9 cellular contexts compared by ENCODE assay signal in the genomic region with DNA sequence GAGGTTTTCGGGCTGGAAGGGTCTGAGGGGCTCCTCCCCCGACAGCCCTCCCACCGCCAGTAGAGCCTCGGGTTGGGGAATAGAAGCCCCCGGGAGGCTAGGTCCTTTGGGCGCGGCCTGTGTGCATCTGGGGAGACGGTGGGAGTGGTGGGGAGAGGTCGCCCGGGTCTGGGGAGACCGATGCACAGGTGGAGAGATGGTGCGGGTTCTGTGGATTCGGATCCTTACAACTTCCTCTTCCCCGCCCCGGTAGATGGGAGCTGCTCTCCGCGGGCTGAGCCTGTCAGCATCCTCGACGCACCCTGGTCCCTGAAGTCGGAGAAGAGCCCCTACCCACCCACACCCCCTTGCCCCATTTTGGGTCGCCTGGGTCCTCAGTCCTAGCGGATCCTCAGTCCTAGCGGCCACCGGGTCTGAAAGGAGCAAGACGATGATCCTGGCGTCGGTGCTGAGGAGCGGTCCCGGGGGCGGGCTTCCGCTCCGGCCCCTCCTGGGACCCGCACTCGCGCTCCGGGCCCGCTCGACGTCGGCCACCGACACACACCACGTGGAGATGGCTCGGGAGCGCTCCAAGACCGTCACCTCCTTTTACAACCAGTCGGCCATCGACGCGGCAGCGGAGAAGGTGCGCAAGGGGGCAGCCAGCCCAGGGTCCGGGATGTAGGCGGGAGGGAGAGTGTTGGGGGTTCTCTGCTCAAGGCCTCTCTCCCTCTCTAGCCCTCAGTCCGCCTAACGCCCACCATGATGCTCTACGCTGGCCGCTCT. TPM values are rescaled to one million over a fixed set of nuclear protein-coding genes. Genes with fewer than 3 reads are reported as not detected.
DNase-seq lines count a peak whose midpoint lies in the region; ATAC-seq and TF ChIP-seq lines count a peak whose summit lies in the region.
"Had no signal": no experiment of that assay in that cellular context is flagged by ENCODE, and none has a peak within 500 bp of the region (broad histone marks: within the 10 kb centered on the region; RNA-seq: fewer than 3 reads in every experiment).

No MANE protein-coding gene starts in this region.

- no peaks in the 10 kb centered on the region for H3K9me2 ChIP-seq in hepatocyte (replicated peaks; ENCODE audit: insufficient read depth)

- CTCF ChIA-PET in HEK293 (lab: Yijun Ruan, JAX), result interaction anchor here (0.7 to 0.8 kb wide), 2 partner anchors 33 to 224 kb away, joined by 3 read pairs; no protein-coding TSS in a partner anchor
- CTCF ChIA-PET in activated CD8-positive, alpha-beta T cell treated with anti-CD3 and anti-CD28 coated beads for 36 hours (lab: Charles Lee), result interaction anchor here (1.1 kb wide), 1 partner anchor 33 kb away, joined by 6 read pairs; no protein-coding TSS in a partner anchor

- TF ChIP-seq CTCF in HEK293 (tag by site-specific recombination; IDR thresholded peaks at IDR 0.05) (no peak), hepatocyte (IDR thresholded peaks at IDR 0.05; ENCODE audit: poor library complexity) (no peak), spleen (IDR thresholded peaks at IDR 0.05 in 8 of 11, conservative IDR thresholded peaks at IDR 0.05 in 3 of 11) (no peak)
- no peak for TF ChIP-seq CTCF in activated CD8-positive, alpha-beta T cell treated with anti-CD3 and anti-CD28 coated beads for 36 hours (IDR thresholded peaks at IDR 0.05)

- no peak for DNase-seq in activated CD8-positive, alpha-beta T cell treated with anti-CD3 and anti-CD28 coated beads for 36 hours
- peak; percentile 8 for DNase-seq in hepatocyte (ENCODE audit: low spot score)
- no peak for DNase-seq in spleen
- no peak for DNase-seq in activated gamma-delta T cell (lab: John Stamatoyannopoulos, UW)
- DNase-seq in SW480 (ENCODE audit: low spot score), result no peak
- no peak for DNase-seq in NK-92 (lab: John Stamatoyannopoulos, UW; ENCODE audit: unreplicated experiment)

- H3K9me3 Mint-ChIP-seq in activated CD8-positive, alpha-beta T cell treated with anti-CD3 and anti-CD28 coated beads for 36 hours, result no peaks in the 10 kb centered on the region

- H3K27me3 ChIP-seq in hepatocyte (no peaks in the 10 kb centered on the region), spleen (replicated peaks in 1 of 7) (no peaks in the 10 kb centered on the region)

- H3K9me3 ChIP-seq in HEK293 (ENCODE audit: control insufficient read depth, insufficient read depth, low read depth, low read length) (no peaks in the 10 kb centered on the region), hepatocyte (ENCODE audit: low read depth) (no peaks in the 10 kb centered on the region), spleen (no peaks in the 10 kb centered on the region)

- peak overlapping the region; percentile 94 for H3K4me3 ChIP-seq in HEK293 (ENCODE audit: low read depth, low read length)
- H3K4me3 ChIP-seq in hepatocyte, result peak overlapping the region; percentile 100
- H3K4me3 ChIP-seq in spleen, result peak overlapping the region; percentile 75 to 97 (median 86)

- H3K27ac ChIP-seq in HEK293 (ENCODE audit: extremely low read depth, low read depth, low read length) (peak overlapping the region; percentile 76; the same call in 1 of the 2 replicates), hepatocyte (peak overlapping the region; percentile 69), spleen (peak overlapping the region; percentile 84 to 96 (median 88))

- H3K4me2 ChIP-seq in hepatocyte, result peak overlapping the region; percentile 98

- no peak for ATAC-seq in activated CD8-positive, alpha-beta T cell treated with anti-CD3 and anti-CD28 coated beads for 36 hours
- no peak for ATAC-seq in HG03196 (IDR thresholded peaks at IDR 0.05; ENCODE audit: unreplicated experiment)

- no peak for TF ChIP-seq POLR2A in spleen (IDR thresholded peaks at IDR 0.05)

- H3K36me3 ChIP-seq in HEK293 (ENCODE audit: control insufficient read depth in 2 of 2, insufficient read depth in 1 of 2, low read length in 2 of 2) (peaks cover 0 to 43% of the 10 kb centered on the region in 2 experiments; a peak in 1 of 3 replicates), hepatocyte (replicated peaks; ENCODE audit: insufficient read depth, low read depth) (no peaks in the 10 kb centered on the region), spleen (peaks cover 0 to 44% (median 37%) of the 10 kb centered on the region in 6 donors)

- WGBS in hepatocyte (ENCODE audit: low lambda C conversion rate, missing lambda C conversion rate), result 60% methylated on average over 51 of the region's 57 CpGs
- 51 to 57% (median 54%) methylated on average over 28 to 55 of the region's 57 CpGs for WGBS in spleen, 5 donors

- peak overlapping the region; percentile 65 for H3K27ac Mint-ChIP-seq in activated CD8-positive, alpha-beta T cell treated with anti-CD3 and anti-CD28 coated beads for 36 hours

- H3K4me3 Mint-ChIP-seq in activated CD8-positive, alpha-beta T cell treated with anti-CD3 and anti-CD28 coated beads for 36 hours, result peak overlapping the region; percentile 79

- no peaks in the 10 kb centered on the region for H4K20me1 ChIP-seq in hepatocyte (ENCODE audit: insufficient read depth, poor library complexity, severe bottlenecking)

- H3K36me3 Mint-ChIP-seq in activated CD8-positive, alpha-beta T cell treated with anti-CD3 and anti-CD28 coated beads for 36 hours (ENCODE audit: low read depth), result peaks cover 18% of the 10 kb centered on the region

- H2AFZ ChIP-seq in hepatocyte, result peak overlapping the region; percentile 99

- H3K4me1 ChIP-seq in HEK293 (ENCODE audit: control insufficient read depth, insufficient read depth, low read length) (no peaks in the 10 kb centered on the region; the same call in none of the 2 replicates), hepatocyte (ENCODE audit: insufficient read depth) (peaks cover 8% of the 10 kb centered on the region), spleen (peaks cover 11 to 65% (median 47%) of the 10 kb centered on the region in 6 donors)

- H3K27me3 Mint-ChIP-seq in activated CD8-positive, alpha-beta T cell treated with anti-CD3 and anti-CD28 coated beads for 36 hours, result no peaks in the 10 kb centered on the region

- POLR2A ChIA-PET in HEK293 (lab: Yijun Ruan, JAX), result interaction anchor here (1.0 to 1.1 kb wide), 2 partner anchors 9 to 33 kb away, joined by 3 to 4 read pairs; partner anchors contain the start of gene KAT8
- POLR2A ChIA-PET in activated CD8-positive, alpha-beta T cell treated with anti-CD3 and anti-CD28 coated beads for 36 hours (lab: Charles Lee), result interaction anchor here (0.6 to 2.8 kb wide), 4 partner anchors 9 to 71 kb away, joined by 3 to 15 read pairs (median 4); partner anchors contain the start of genes FUS, KAT8 and VKORC1

- intact Hi-C loops in activated CD8-positive, alpha-beta T cell treated with anti-CD3 and anti-CD28 coated beads for 36 hours (cut with micrococcal nuclease), result no loop called here
- intact Hi-C loops in spleen (cut with DNase I; ENCODE audit: low total_unique reads), result no loop called here

- H3K79me2 ChIP-seq in hepatocyte, result peaks cover 12% of the 10 kb centered on the region

- H3K4me1 Mint-ChIP-seq in activated CD8-positive, alpha-beta T cell treated with anti-CD3 and anti-CD28 coated beads for 36 hours (ENCODE audit: low read depth), result peaks cover 38% of the 10 kb centered on the region

TF ChIP-seq in HEK293, 187 proteins besides CTCF, POLR2A, EP300 and RAD21 (continues in another document):
- TF ChIP-seq PATZ1 (tag by site-specific recombination; IDR thresholded peaks at IDR 0.05) (peak; percentile 14; the same call in 1 of the 2 replicates), ZSCAN16 (tag by site-specific recombination; IDR thresholded peaks at IDR 0.05) (no peak)

RNA-seq across cellular contexts. Expression of gene BCKDK, which starts 0.8 kb away (rescaled TPM):
- 10 to 100 TPM; 55.1 to 58.7 TPM for total RNA-seq in activated CD8-positive, alpha-beta T cell treated with anti-CD3 and anti-CD28 coated beads for 36 hours
- 27.3 and 30.9 TPM in 2 replicates for total RNA-seq in hepatocyte
- 62.1 and 75.2 TPM in 2 replicates for polyA plus RNA-seq in hepatocyte
- total RNA-seq in spleen, result 10 to 100 TPM; 36.9 to 55.7 (median 40.2) TPM
- 10 to 100 TPM; 15.0 to 27.5 (median 17.4) TPM for polyA plus RNA-seq in spleen

RNA-seq across cellular contexts. Expression of gene KAT8, which starts 8.5 kb away (rescaled TPM):
- total RNA-seq in activated CD8-positive, alpha-beta T cell treated with anti-CD3 and anti-CD28 coated beads for 36 hours, result 10 to 100 TPM; 55.6 to 58.7 TPM
- total RNA-seq in hepatocyte (44.2 and 53.4 TPM in 2 replicates), spleen (10 to 100 TPM; 63.2 to 94.8 (median 85.2) TPM)
- polyA plus RNA-seq in hepatocyte (33.9 and 34.8 TPM in 2 replicates), spleen (10 to 100 TPM; 48.7 to 63.6 (median 56.5) TPM)

RNA-seq across cellular contexts. Expression of gene VKORC1, which starts 14.4 kb away (rescaled TPM):
- total RNA-seq in activated CD8-positive, alpha-beta T cell treated with anti-CD3 and anti-CD28 coated beads for 36 hours, result 10 to 100 TPM; 68.5 to 71.5 TPM
- 105 and 128 TPM in 2 replicates for total RNA-seq in hepatocyte
- 195 and 228 TPM in 2 replicates for polyA plus RNA-seq in hepatocyte
- 10 to 100 TPM; 33.4 to 74.2 (median 48.2) TPM for total RNA-seq in spleen
- 10 to 100 TPM; 23.5 to 56.6 (median 55.1) TPM for polyA plus RNA-seq in spleen

RNA-seq across cellular contexts. Expression of gene PRSS53, which starts 20.2 kb away (rescaled TPM):
- 1 to 10 TPM; 5.5 to 8.6 TPM for total RNA-seq in activated CD8-positive, alpha-beta T cell treated with anti-CD3 and anti-CD28 coated beads for 36 hours
- 1.5 and 2.2 TPM in 2 replicates for total RNA-seq in hepatocyte
- 0.39 and 0.66 TPM in 2 replicates for polyA plus RNA-seq in hepatocyte
- total RNA-seq in spleen, result 1 to 10 TPM; 2.3 to 6.0 (median 2.8) TPM
- polyA plus RNA-seq in spleen, result 1 to 10 TPM; 1.6 to 2.6 (median 1.9) TPM

RNA-seq across cellular contexts. Expression of gene PRSS8, which starts 26.6 kb away (rescaled TPM):
- not detected for total RNA-seq in activated CD8-positive, alpha-beta T cell treated with anti-CD3 and anti-CD28 coated beads for 36 hours
- total RNA-seq in hepatocyte (155 and 192 TPM in 2 replicates), spleen (not detected)
- polyA plus RNA-seq in hepatocyte (297 and 320 TPM in 2 replicates), spleen (under 1 TPM; 0.07 to 0.19 (median 0.15) TPM)
- total RNA-seq: M059J had no signal
